Comparison of ENCODE assay signal across 1 cellular context in the genomic region with DNA sequence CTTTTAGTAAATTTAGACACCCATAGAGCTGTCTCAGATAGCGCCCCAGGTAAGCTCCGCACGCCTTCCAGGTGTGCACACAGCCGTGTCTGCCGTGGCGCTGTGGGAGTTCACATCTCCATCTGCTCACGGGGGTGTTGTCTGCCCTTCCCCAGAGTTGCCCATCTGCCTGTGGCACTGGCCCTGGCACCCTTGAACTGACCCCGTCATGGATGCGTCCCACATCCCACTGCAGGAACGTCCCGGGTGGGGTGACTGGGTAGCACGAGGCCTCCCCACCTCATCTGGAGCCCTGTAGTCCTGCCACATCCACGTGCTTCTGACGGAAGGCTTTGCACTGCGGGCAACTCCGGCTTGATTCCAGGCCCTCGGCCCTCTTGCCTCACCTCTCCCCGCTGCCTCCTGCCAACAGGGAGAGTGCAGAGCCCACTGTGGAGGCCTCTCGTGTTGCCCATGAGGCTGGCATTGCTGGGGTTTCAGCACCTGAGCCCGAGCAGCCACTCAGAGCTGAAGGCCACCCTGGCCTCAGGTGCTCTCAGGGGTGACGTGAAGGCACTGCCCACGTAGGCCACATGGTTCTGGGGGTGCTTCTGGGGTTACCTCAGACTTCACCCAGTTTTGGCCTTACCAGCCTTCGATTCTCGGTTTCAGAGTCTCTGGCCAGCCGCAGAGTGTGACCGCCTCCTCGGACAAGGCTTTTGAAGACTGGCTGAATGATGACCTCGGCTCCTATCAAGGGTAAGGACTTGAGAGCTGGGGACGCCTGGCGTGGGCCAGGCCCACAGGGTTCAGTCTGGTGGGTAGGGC.
TF ChIP-seq lines count a peak whose summit lies in the region.

No MANE protein-coding gene starts in this region.

TF ChIP-seq in K562, 482 proteins besides CTCF, POLR2A, EP300 and RAD21:
- TF ChIP-seq CEBPB (tag; IDR thresholded peaks at IDR 0.05) (no peak), GTF2E2 (tag; IDR thresholded peaks at IDR 0.05) (no peak), ZBTB33 (CRISPR knock-in tag; IDR thresholded peaks at IDR 0.05) (no peak), SLC30A9 (CRISPR knock-in tag; IDR thresholded peaks at IDR 0.05) (no peak), POLR2G (IDR thresholded peaks at IDR 0.05; ENCODE audit: low read depth, low read length) (peak; percentile 44; the same call in 1 of the 2 replicates), ZNF699 (CRISPR knock-in tag; IDR thresholded peaks at IDR 0.05; ENCODE audit: insufficient replicate concordance) (no peak), RBFOX2 (IDR thresholded peaks at IDR 0.05; ENCODE audit: low read depth, low read length) (peak; percentile 51; the same call in 1 of the 2 replicates), BCOR (IDR thresholded peaks at IDR 0.05) (no peak)
